In the genomic region with DNA sequence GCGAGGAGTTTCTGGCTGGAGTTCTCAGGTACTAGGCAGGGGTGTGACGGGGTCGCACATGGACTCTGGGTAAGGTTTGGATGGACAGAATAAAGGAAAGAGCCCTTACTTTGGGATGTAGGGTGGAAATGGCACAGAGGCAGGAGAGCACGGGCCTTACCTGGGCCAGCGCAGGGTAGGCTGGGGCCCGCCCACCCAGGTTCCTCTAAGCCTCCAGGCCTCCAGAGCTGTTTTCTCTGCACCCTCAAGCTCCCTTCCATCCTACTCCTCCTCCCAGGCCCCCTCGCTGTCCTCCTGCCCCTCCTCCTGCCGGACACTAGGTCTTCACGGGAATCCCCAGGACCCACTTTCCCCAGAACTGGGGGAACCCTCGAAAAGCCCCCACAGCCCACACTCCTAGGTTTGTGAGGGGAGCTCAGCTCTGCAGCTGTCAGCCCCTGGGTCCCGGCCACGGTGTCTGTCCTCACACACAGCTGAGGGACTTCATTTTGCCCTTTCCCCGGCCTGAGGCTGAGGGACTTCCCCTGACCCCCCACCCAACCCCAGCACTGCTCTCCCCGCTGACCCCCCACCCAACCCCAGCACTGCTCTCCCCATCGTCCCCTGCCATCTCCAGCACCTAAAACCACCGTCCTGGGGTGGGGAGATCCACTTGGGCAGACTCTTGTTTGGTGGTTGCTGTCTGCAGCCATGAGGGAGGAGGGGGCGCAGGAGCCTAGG, we compare ENCODE assay signal across 27 cellular contexts. TPM values are rescaled to one million over a fixed set of nuclear protein-coding genes. Genes with fewer than 3 reads are reported as not detected.
A peak's percentile ranks its signal among the peaks of the same experiment; 100 is the strongest.
DNase-seq lines count a peak whose midpoint lies in the region; ATAC-seq, FAIRE-seq and TF ChIP-seq lines count a peak whose summit lies in the region.
"Had no signal": no experiment of that assay in that cellular context is flagged by ENCODE, and none has a peak within 500 bp of the region (broad histone marks: within the 10 kb centered on the region; RNA-seq: fewer than 3 reads in every experiment).

No MANE protein-coding gene starts in this region.

- H3K4me3 Mint-ChIP-seq in activated CD4-positive, alpha-beta T cell treated with anti-CD3 and anti-CD28 coated beads for 36 hours, result no peak overlapping the region
- H3K4me3 Mint-ChIP-seq: activated CD4-positive, alpha-beta T cell treated with anti-CD3 and anti-CD28 coated beads, Interleukin-2, amount 10 ng/mL, durations not matched to agents 7 days and 5 days; CD4-positive, CD25-positive, alpha-beta regulatory T cell; naive thymus-derived CD4-positive, alpha-beta T cell had no signal

- DNase-seq in A549 (ENCODE audit: low read depth in 1 of 2, low spot score in 1 of 2) (peak in 1 of 2 experiments; percentile 42), GM12892 (ENCODE audit: insufficient read length) (peak; percentile 44), body of pancreas (peak in 1 of 4 donors; percentile 10), mucosa of descending colon (peak in 1 of 3 donors; percentile 60), cerebellar cortex (ENCODE audit: low spot score) (no peak), NCI-H524 treated with DMSO at 0.1 percent for 48 hours (lab: John Stamatoyannopoulos, UW) (no peak), SIG-M5 treated with dmso at 0.1 percent for 504 hours (lab: John Stamatoyannopoulos, UW; ENCODE audit: unreplicated experiment) (no peak)
- DNase-seq in activated CD4-positive, alpha-beta T cell treated with anti-CD3 and anti-CD28 coated beads for 36 hours, result no peak
- DNase-seq: activated CD4-positive, alpha-beta T cell treated with anti-CD3 and anti-CD28 coated beads, Interleukin-2, amount 10 ng/mL, durations not matched to agents 7 days and 5 days; activated CD8-positive, alpha-beta memory T cell treated with anti-CD3 and anti-CD28 coated beads, Interleukin-2, amount 50 U/mL, for 4 hours; activated effector memory CD4-positive, alpha-beta T cell treated with anti-CD3 and anti-CD28 coated beads, Interleukin-2, amount 50 U/mL, for 16 hours; CD4-positive, CD25-positive, alpha-beta regulatory T cell; DMS79; dorsolateral prefrontal cortex; foreskin fibroblast; mesenchymal stem cell; naive thymus-derived CD4-positive, alpha-beta T cell; NCI-H1092 treated with DMSO at 0.1 percent for 48 hours; NCI-H2107; NCI-H510A; ovary had no signal

- FAIRE-seq in A549 (lab: Jason Lieb, UNC), result no peak
- FAIRE-seq in GM12892 (lab: Jason Lieb, UNC), result no peak
- FAIRE-seq: islet of Langerhans had no signal

- H3K27ac Mint-ChIP-seq in activated CD4-positive, alpha-beta T cell treated with anti-CD3 and anti-CD28 coated beads for 36 hours, result no peak overlapping the region
- H3K27ac Mint-ChIP-seq: activated CD4-positive, alpha-beta T cell treated with anti-CD3 and anti-CD28 coated beads, Interleukin-2, amount 10 ng/mL, durations not matched to agents 7 days and 5 days; naive thymus-derived CD4-positive, alpha-beta T cell had no signal

- no peak for TF ChIP-seq RAD21 in A549 (conservative IDR thresholded peaks at IDR 0.05 in 1 of 2, IDR thresholded peaks at IDR 0.05 in 1 of 2)

- POLR2A ChIA-PET in A549 (lab: Yijun Ruan, JAX), result no interaction called here
- POLR2A ChIA-PET in activated CD4-positive, alpha-beta T cell treated with anti-CD3 and anti-CD28 coated beads for 36 hours (lab: Charles Lee), result no interaction called here

- H3K4me1 Mint-ChIP-seq in activated CD4-positive, alpha-beta T cell treated with anti-CD3 and anti-CD28 coated beads for 36 hours, result no peaks in the 10 kb centered on the region
- H3K4me1 Mint-ChIP-seq: activated CD4-positive, alpha-beta T cell treated with anti-CD3 and anti-CD28 coated beads, Interleukin-2, amount 10 ng/mL, durations not matched to agents 7 days and 5 days; CD4-positive, CD25-positive, alpha-beta regulatory T cell; naive thymus-derived CD4-positive, alpha-beta T cell had no signal

- TF ChIP-seq CTCF in A549 (IDR thresholded peaks at IDR 0.05), result no peak
- no peak for TF ChIP-seq CTCF in body of pancreas (IDR thresholded peaks at IDR 0.05)
- TF ChIP-seq CTCF in mucosa of descending colon (IDR thresholded peaks at IDR 0.05), result no peak

- 78% methylated on average over 15 of the region's 17 CpGs for WGBS in A549 (ENCODE audit: missing lambda C conversion rate)
- 82 to 90% methylated on average over 14 to 17 of the region's 17 CpGs for WGBS in body of pancreas, 2 donors

- TF ChIP-seq EP300 in A549 (IDR thresholded peaks at IDR 0.05), result no peak

- H3K4me3 ChIP-seq in A549 (no peak overlapping the region), body of pancreas (no peak overlapping the region), mucosa of descending colon (no peak overlapping the region)
- H3K4me3 ChIP-seq: adrenal gland, cardiac muscle cell, dorsolateral prefrontal cortex, ovary, right lobe of liver had no signal

- no peaks in the 10 kb centered on the region for H3K27me3 ChIP-seq in body of pancreas
- H3K27me3 ChIP-seq: adrenal gland, ovary, right lobe of liver had no signal

- peak; percentile 30 to 70 for ATAC-seq in A549
- ATAC-seq in body of pancreas, result peak; percentile 52
- peak; percentile 27 for ATAC-seq in mucosa of descending colon
- ATAC-seq in activated CD4-positive, alpha-beta T cell treated with anti-CD3 and anti-CD28 coated beads for 36 hours, result no peak
- ATAC-seq: HCT116; naive thymus-derived CD4-positive, alpha-beta T cell; Right ventricle myocardium inferior had no signal

- H3K9me3 Mint-ChIP-seq in activated CD4-positive, alpha-beta T cell treated with anti-CD3 and anti-CD28 coated beads for 36 hours (ENCODE audit: low read depth), result peaks cover 3% of the 10 kb centered on the region
- H3K9me3 Mint-ChIP-seq: activated CD4-positive, alpha-beta T cell treated with anti-CD3 and anti-CD28 coated beads, Interleukin-2, amount 10 ng/mL, durations not matched to agents 7 days and 5 days had no signal

- H3K27ac ChIP-seq in A549, result no peak overlapping the region
- no peak overlapping the region for H3K27ac ChIP-seq in body of pancreas
- H3K27ac ChIP-seq: adrenal gland, cardiac muscle cell, dorsolateral prefrontal cortex, ovary, right lobe of liver had no signal

- intact Hi-C loops in body of pancreas (cut with DNase I) (no loop called here), mucosa of descending colon (cut with DNase I, micrococcal nuclease) (no loop called here)
- intact Hi-C loops in activated CD4-positive, alpha-beta T cell treated with anti-CD3 and anti-CD28 coated beads for 36 hours (cut with DNase I, micrococcal nuclease), result no loop called here

- H3K9me3 ChIP-seq in A549 (0 out of 3 replicates have a peak, but pooled peaks cover 2% of the 10 kb centered on the region), body of pancreas (no peaks in the 10 kb centered on the region), mucosa of descending colon (no peaks in the 10 kb centered on the region)
- H3K9me3 ChIP-seq: adrenal gland, ovary, right lobe of liver had no signal

- H3K4me1 ChIP-seq in A549 (no peaks in the 10 kb centered on the region), body of pancreas (no peaks in the 10 kb centered on the region), mucosa of descending colon (ENCODE audit: low read depth) (no peaks in the 10 kb centered on the region)
- H3K4me1 ChIP-seq: adrenal gland had no signal

- H3K4me2 ChIP-seq in A549, result no peak overlapping the region

- H3K27me3 Mint-ChIP-seq in activated CD4-positive, alpha-beta T cell treated with anti-CD3 and anti-CD28 coated beads for 36 hours, result peaks cover 8% of the 10 kb centered on the region

- CTCF ChIA-PET in A549 (lab: Yijun Ruan, JAX), result interaction anchor here (0.8 to 1.5 kb wide), 6 partner anchors 15 to 236 kb away, joined by 3 to 4 read pairs (median 3); no protein-coding TSS in a partner anchor
- CTCF ChIA-PET in activated CD4-positive, alpha-beta T cell treated with anti-CD3 and anti-CD28 coated beads for 36 hours (lab: Charles Lee), result no interaction called here

- no peaks in the 10 kb centered on the region for H3K36me3 Mint-ChIP-seq in activated CD4-positive, alpha-beta T cell treated with anti-CD3 and anti-CD28 coated beads for 36 hours (ENCODE audit: low read depth)
- H3K36me3 Mint-ChIP-seq: CD4-positive, CD25-positive, alpha-beta regulatory T cell; naive thymus-derived CD4-positive, alpha-beta T cell had no signal

- H3K36me3 ChIP-seq in body of pancreas (replicated peaks in 1 of 2; ENCODE audit: insufficient read depth in 1 of 2, low read depth in 2 of 2) (no peaks in the 10 kb centered on the region), mucosa of descending colon (ENCODE audit: low read depth) (no peaks in the 10 kb centered on the region)
- H3K36me3 ChIP-seq: adrenal gland, cardiac muscle cell, ovary, right lobe of liver had no signal

- TF ChIP-seq POLR2A in A549 (IDR thresholded peaks at IDR 0.05; ENCODE audit: low read length) (no peak), GM12892 (IDR thresholded peaks at IDR 0.05; ENCODE audit: low read depth, low read length) (no peak), body of pancreas (IDR thresholded peaks at IDR 0.05) (no peak)

TF ChIP-seq in A549, 52 proteins besides CTCF, POLR2A, EP300 and RAD21:
- no peak for TF ChIP-seq MAX (IDR thresholded peaks at IDR 0.05)
- no peak for TF ChIP-seq RARB (CRISPR knock-in tag; IDR thresholded peaks at IDR 0.05)
- TF ChIP-seq, protein P1, sequence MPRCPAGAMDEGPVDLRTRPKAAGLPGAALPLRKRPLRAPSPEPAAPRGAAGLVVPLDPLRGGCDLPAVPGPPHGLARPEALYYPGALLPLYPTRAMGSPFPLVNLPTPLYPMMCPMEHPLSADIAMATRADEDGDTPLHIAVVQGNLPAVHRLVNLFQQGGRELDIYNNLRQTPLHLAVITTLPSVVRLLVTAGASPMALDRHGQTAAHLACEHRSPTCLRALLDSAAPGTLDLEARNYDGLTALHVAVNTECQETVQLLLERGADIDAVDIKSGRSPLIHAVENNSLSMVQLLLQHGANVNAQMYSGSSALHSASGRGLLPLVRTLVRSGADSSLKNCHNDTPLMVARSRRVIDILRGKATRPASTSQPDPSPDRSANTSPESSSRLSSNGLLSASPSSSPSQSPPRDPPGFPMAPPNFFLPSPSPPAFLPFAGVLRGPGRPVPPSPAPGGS (IDR thresholded peaks at IDR 0.05), result no peak

RNA-seq across cellular contexts. Expression of gene PCSK6, which starts 53.0 kb away (rescaled TPM):
- polyA plus RNA-seq in A549 (2011; rRNA removed) (15.2 and 20.1 TPM in 2 replicates), A549 (2017; fragmentation: RNase III; extraction: RNeasy Plus Mini Kit Qiagen cat#74134 plus additional on column Dnase treatment) (10.0 to 11.1 TPM (median 10.8 TPM) in 3 replicates)
- polyA plus RNA-seq in A549 (2012; cell fraction: cytosol; rRNA removed), result 12.2 and 16.7 TPM in 2 replicates
- polyA plus RNA-seq in A549 (2012; cell fraction: nucleus; rRNA removed), result 12.2 and 21.3 TPM in 2 replicates
- 32.2 and 37.3 TPM in 2 replicates for polyA minus RNA-seq in A549 (2011; rRNA and poly(A)+ RNA removed)
- polyA plus RNA-seq in GM12892 (2012; ENCODE audit: missing spikeins), result 0.47 TPM
- total RNA-seq in body of pancreas (10 to 100 TPM in 1 of 2 donors, 1 to 10 TPM in 1; 8.9 to 10.1 TPM), mucosa of descending colon (10 to 100 TPM; 21.3 to 58.4 (median 30.3) TPM)
- total RNA-seq in activated CD4-positive, alpha-beta T cell treated with anti-CD3 and anti-CD28 coated beads for 36 hours, result under 1 TPM; 0.75 to 0.95 TPM

Comparison
In these comparisons a context has a peak if more than half of its experiments do, and no peak if none do; other contexts are left out.
1. RNA of gene PCSK6, which starts 53.0 kb away (total RNA-seq): 21.3 to 58.4 TPM in mucosa of descending colon and 8.9 to 10.1 TPM in body of pancreas; 0.75 to 0.95 TPM in activated CD4-positive, alpha-beta T cell treated with anti-CD3 and anti-CD28 coated beads for 36 hours; every median in the first group is over 4 times any median in the second.